ENCODE assay signal across 27 cellular contexts in genomic region chr16:56279914-56280313, GRCh38.
DNase-seq lines count a peak whose midpoint lies in the region; ATAC-seq and TF ChIP-seq lines count a peak whose summit lies in the region.
"Had no signal": no experiment of that assay in that cellular context is flagged by ENCODE, and none has a peak within 500 bp of the region (broad histone marks: within the 10 kb centered on the region; RNA-seq: fewer than 3 reads in every experiment).

No MANE protein-coding gene starts in this region.

- H3K4me2 ChIP-seq in BLaER1, result peak overlapping the region; percentile 78

- H3K4me1 Mint-ChIP-seq in CD4-positive, alpha-beta memory T cell, result peaks cover 26 to 48% (median 37%) of the 10 kb centered on the region in 4 donors
- peaks cover 21 to 45% of the 10 kb centered on the region in 2 donors for H3K4me1 Mint-ChIP-seq in natural killer cell
- H3K4me1 Mint-ChIP-seq in stimulated activated naive B cell treated with anti-CD40 and anti-IgM and Interleukin-4, amounts not matched to agents 10 μg/mL and 1 μg/mL and 100 μg/mL, for 72 hours, result peaks cover 29 to 56% of the 10 kb centered on the region in 2 donors

- H3K27me3 ChIP-seq in BLaER1 (no peaks in the 10 kb centered on the region), Peyer's patch (no peaks in the 10 kb centered on the region)
- H3K27me3 ChIP-seq in CD4-positive, alpha-beta memory T cell (ENCODE audit: insufficient read depth, low read length), result no peaks in the 10 kb centered on the region
- H3K27me3 ChIP-seq: gastroesophageal sphincter, SJSA1, stomach, transverse colon had no signal

- no peaks in the 10 kb centered on the region for H3K36me3 Mint-ChIP-seq in CD4-positive, alpha-beta memory T cell
- H3K36me3 Mint-ChIP-seq in natural killer cell, result no peaks in the 10 kb centered on the region
- no peaks in the 10 kb centered on the region for H3K36me3 Mint-ChIP-seq in stimulated activated naive B cell treated with anti-CD40 and anti-IgM and Interleukin-4, amounts not matched to agents 10 μg/mL and 1 μg/mL and 100 μg/mL, for 72 hours
- H3K36me3 Mint-ChIP-seq: CD4-positive, CD25-positive, alpha-beta regulatory T cell had no signal

- no peak for DNase-seq in CD4-positive, alpha-beta memory T cell
- DNase-seq in natural killer cell, result no peak
- no peak for DNase-seq in stimulated activated naive B cell treated with anti-CD40 and anti-IgM and Interleukin-4, amounts not matched to agents 10 μg/mL and 1 μg/mL and 100 μg/mL, for 72 hours
- DNase-seq in Peyer's patch, result no peak
- no peak for DNase-seq in NCI-H2081 treated with DMSO at 0.1 percent for 48 hours (lab: John Stamatoyannopoulos, UW)
- DNase-seq: activated CD4-positive, CD25-positive, alpha-beta regulatory T cell treated with anti-CD3 and anti-CD28 coated beads, Interleukin-2, amount 50 U/mL, for 72 hours; central memory CD4-positive, alpha-beta T cell; dermis blood vessel endothelial cell; hippocampal formation; KG1; mesenchymal stem cell; NCI-H1417 treated with DMSO at 0.1 percent for 48 hours; NCI-H2081; NCI-H345; NCI-H774; RPMI8226 had no signal

- peak overlapping the region in 6 of 8 donors; percentile 22 to 87 (median 83) for H3K4me3 Mint-ChIP-seq in CD4-positive, alpha-beta memory T cell
- H3K4me3 Mint-ChIP-seq in natural killer cell, result peak overlapping the region; percentile 41
- no peak overlapping the region for H3K4me3 Mint-ChIP-seq in stimulated activated naive B cell treated with anti-CD40 and anti-IgM and Interleukin-4, amounts not matched to agents 10 μg/mL and 1 μg/mL and 100 μg/mL, for 72 hours
- H3K4me3 Mint-ChIP-seq: CD4-positive, CD25-positive, alpha-beta regulatory T cell had no signal

- no peaks in the 10 kb centered on the region for H3K27me3 Mint-ChIP-seq in CD4-positive, alpha-beta memory T cell
- no peaks in the 10 kb centered on the region for H3K27me3 Mint-ChIP-seq in natural killer cell (ENCODE audit: low read depth in 2 of 2)
- peaks cover 8 to 10% of the 10 kb centered on the region in 2 donors for H3K27me3 Mint-ChIP-seq in stimulated activated naive B cell treated with anti-CD40 and anti-IgM and Interleukin-4, amounts not matched to agents 10 μg/mL and 1 μg/mL and 100 μg/mL, for 72 hours

- H4K20me1 ChIP-seq in BLaER1, result no peaks in the 10 kb centered on the region

- H3K9ac ChIP-seq in BLaER1, result no peak overlapping the region

- H3K27ac Mint-ChIP-seq in CD4-positive, alpha-beta memory T cell, result peak overlapping the region in 5 of 7 donors; percentile 77 to 94 (median 87)
- peak overlapping the region; percentile 66 to 78 for H3K27ac Mint-ChIP-seq in natural killer cell
- no peak overlapping the region for H3K27ac Mint-ChIP-seq in stimulated activated naive B cell treated with anti-CD40 and anti-IgM and Interleukin-4, amounts not matched to agents 10 μg/mL and 1 μg/mL and 100 μg/mL, for 72 hours

- H3K27ac ChIP-seq in BLaER1 (no peak overlapping the region), angular gyrus (ENCODE audit: low read depth, low read length) (peak overlapping the region; percentile 69), Peyer's patch (peak overlapping the region in 2 of 4 donors; percentile 3 to 77)
- H3K27ac ChIP-seq in CD4-positive, alpha-beta memory T cell (ENCODE audit: low read depth, low read length), result no peak overlapping the region
- H3K27ac ChIP-seq: gastroesophageal sphincter, prostate gland, SJSA1, stomach, transverse colon had no signal

- TF ChIP-seq CTCF in natural killer cell (IDR thresholded peaks at IDR 0.05) (no peak), Peyer's patch (IDR thresholded peaks at IDR 0.05) (no peak)

- H3K9me3 ChIP-seq in BLaER1 (0 out of 2 replicates have a peak, but pooled peaks cover under 1% of the 10 kb centered on the region), Peyer's patch (no peaks in the 10 kb centered on the region)
- no peaks in the 10 kb centered on the region for H3K9me3 ChIP-seq in CD4-positive, alpha-beta memory T cell (ENCODE audit: control insufficient read depth in 1 of 2, low read length in 2 of 2)
- H3K9me3 ChIP-seq: gastroesophageal sphincter, prostate gland, SJSA1, stomach, transverse colon had no signal

- H3K4me1 ChIP-seq in BLaER1 (peaks cover 51% of the 10 kb centered on the region), Peyer's patch (no peaks in the 10 kb centered on the region)
- peaks cover 38% of the 10 kb centered on the region for H3K4me1 ChIP-seq in CD4-positive, alpha-beta memory T cell (ENCODE audit: insufficient read depth, low read length)
- H3K4me1 ChIP-seq: prostate gland had no signal

- no peaks in the 10 kb centered on the region for H3K9me3 Mint-ChIP-seq in CD4-positive, alpha-beta memory T cell
- H3K9me3 Mint-ChIP-seq in natural killer cell, result no peaks in the 10 kb centered on the region
- no peaks in the 10 kb centered on the region for H3K9me3 Mint-ChIP-seq in stimulated activated naive B cell treated with anti-CD40 and anti-IgM and Interleukin-4, amounts not matched to agents 10 μg/mL and 1 μg/mL and 100 μg/mL, for 72 hours
- H3K9me3 Mint-ChIP-seq: activated T-cell treated with anti-CD3 and anti-CD28 coated beads, Interleukin-2, amount 50 U/mL, for 72 hours; CD4-positive, CD25-positive, alpha-beta regulatory T cell had no signal

- H3K4me3 ChIP-seq in BLaER1 (no peak overlapping the region), Peyer's patch (no peak overlapping the region)
- H3K4me3 ChIP-seq in CD4-positive, alpha-beta memory T cell (ENCODE audit: low read length in 2 of 2), result no peak overlapping the region
- H3K4me3 ChIP-seq: gastroesophageal sphincter, GM12878, prostate gland, SJSA1, transverse colon had no signal

- intact Hi-C loops in CD4-positive, alpha-beta memory T cell (cut with micrococcal nuclease), result loop anchor here (1.0 to 5.0 kb wide), 3 partner anchors 18 to 78 kb away; no protein-coding TSS in a partner anchor
- intact Hi-C loops in natural killer cell (cut with micrococcal nuclease), result no loop called here

- no peak for ATAC-seq in natural killer cell
- ATAC-seq in stimulated activated naive B cell treated with anti-CD40 and anti-IgM and Interleukin-4, amounts not matched to agents 10 μg/mL and 1 μg/mL and 100 μg/mL, for 72 hours (replicated peaks), result no peak
- ATAC-seq: gastroesophageal sphincter, left lobe of liver had no signal

- POLR2A ChIA-PET in CD4-positive, alpha-beta memory T cell (lab: Charles Lee; ENCODE audit: partially characterized antibody), result interaction anchor here (0.7 to 6.8 kb wide), 6 partner anchors 10 to 89 kb away, joined by 3 to 78 read pairs (median 7); partner anchors contain the start of gene GNAO1

- H3K36me3 ChIP-seq in BLaER1 (no peaks in the 10 kb centered on the region), Peyer's patch (no peaks in the 10 kb centered on the region)
- no peaks in the 10 kb centered on the region for H3K36me3 ChIP-seq in CD4-positive, alpha-beta memory T cell (ENCODE audit: insufficient read depth, low read length)
- H3K36me3 ChIP-seq: gastroesophageal sphincter, prostate gland, SJSA1, transverse colon had no signal

- CTCF ChIA-PET in CD4-positive, alpha-beta memory T cell (lab: Charles Lee; ENCODE audit: partially characterized antibody), result interaction anchor here (0.9 to 4.9 kb wide), 16 partner anchors 10 to 337 kb away, joined by 3 to 57 read pairs (median 5); no protein-coding TSS in a partner anchor

- TF ChIP-seq POLR2A in Peyer's patch (IDR thresholded peaks at IDR 0.05), result no peak

Comparison
In these comparisons a context has a peak if more than half of its experiments do, and no peak if none do; other contexts are left out.
1. H3K4me3 Mint-ChIP-seq: peak in CD4-positive, alpha-beta memory T cell (6 of 8) and natural killer cell (single experiment); none in stimulated activated naive B cell treated with anti-CD40 and anti-IgM and Interleukin-4, amounts not matched to agents 10 μg/mL and 1 μg/mL and 100 μg/mL, for 72 hours (0 of 2).